1 cellular context compared by ENCODE assay signal in genomic region chr17:63699638-63700527, GRCh38.
TF ChIP-seq lines count a peak whose summit lies in the region.

Gene LIMD2 (minus strand): TSS chr17:63700125. CDS start chr17:63699298, 827 bp downstream.

TF ChIP-seq in H1, 55 proteins besides CTCF, POLR2A, EP300 and RAD21 (continued from another document):
- no peak for TF ChIP-seq CHD7 (IDR thresholded peaks at IDR 0.05; ENCODE audit: insufficient replicate concordance, low read length)
- TF ChIP-seq JUN (IDR thresholded peaks at IDR 0.05; ENCODE audit: low read depth, low read length): no peak
- no peak for TF ChIP-seq KDM1A (IDR thresholded peaks at IDR 0.05; ENCODE audit: borderline replicate concordance, low read length)
- TF ChIP-seq FOSL1 (IDR thresholded peaks at IDR 0.05; ENCODE audit: insufficient read depth, low read depth, low read length): no peak
- no peak for TF ChIP-seq ASH2L (IDR thresholded peaks at IDR 0.05; ENCODE audit: low read length)
- no peak for TF ChIP-seq CHD2 (IDR thresholded peaks at IDR 0.05; ENCODE audit: low read length)
- TF ChIP-seq CTBP2 (IDR thresholded peaks at IDR 0.05; ENCODE audit: borderline replicate concordance, insufficient read depth, insufficient read length, low read length): no peak
- no peak for TF ChIP-seq RNF2 (IDR thresholded peaks at IDR 0.05; ENCODE audit: borderline replicate concordance, low read depth, low read length, missing control alignments, poor library complexity, severe bottlenecking)
- TF ChIP-seq EZH2 (IDR thresholded peaks at IDR 0.05; ENCODE audit: low read depth, low read length, severe bottlenecking): no peak
- no peak for TF ChIP-seq NRF1 (IDR thresholded peaks at IDR 0.05; ENCODE audit: low read depth, low read length)
- no peak for TF ChIP-seq CEBPB (IDR thresholded peaks at IDR 0.05; ENCODE audit: low read depth, low read length)
- no peak for TF ChIP-seq BRCA1 (IDR thresholded peaks at IDR 0.05; ENCODE audit: low read depth, low read length)
- TF ChIP-seq EGR1 (IDR thresholded peaks at IDR 0.05; ENCODE audit: borderline replicate concordance, low read depth, low read length): no peak
- TF ChIP-seq CBX5 (IDR thresholded peaks at IDR 0.05; ENCODE audit: low read depth, low read length): no peak
- no peak for TF ChIP-seq HDAC6 (IDR thresholded peaks at IDR 0.05; ENCODE audit: low read depth, low read length)
- no peak for TF ChIP-seq SRF (IDR thresholded peaks at IDR 0.05; ENCODE audit: low read depth, low read length)
- TF ChIP-seq RXRA (IDR thresholded peaks at IDR 0.05; ENCODE audit: insufficient read depth, low read depth, low read length): no peak
- TF ChIP-seq CHD1 (IDR thresholded peaks at IDR 0.05; ENCODE audit: low read depth, low read length): no peak
- TF ChIP-seq TCF12 (IDR thresholded peaks at IDR 0.05; ENCODE audit: low read depth, low read length): no peak
- TF ChIP-seq NANOG (IDR thresholded peaks at IDR 0.05; ENCODE audit: insufficient read depth, low read depth, low read length, poor library complexity, severe bottlenecking): no peak
- no peak for TF ChIP-seq ATF3 (IDR thresholded peaks at IDR 0.05; ENCODE audit: insufficient read depth, low read depth, low read length)
- TF ChIP-seq YY1 (IDR thresholded peaks at IDR 0.05; ENCODE audit: low read depth, low read length): no peak
- no peak for TF ChIP-seq POU5F1 (IDR thresholded peaks at IDR 0.05; ENCODE audit: low read depth, low read length)
- TF ChIP-seq RBBP5 (IDR thresholded peaks at IDR 0.05; ENCODE audit: borderline replicate concordance, low read depth, low read length): 0 out of 2 replicates have a peak, but pooled peaks have one; percentile 21
- TF ChIP-seq GABPA (IDR thresholded peaks at IDR 0.05; ENCODE audit: borderline replicate concordance, insufficient read depth, low read length): 0 out of 2 replicates have a peak, but pooled peaks have one; percentile 6
- no peak for TF ChIP-seq TAF7 (optimal IDR thresholded peaks at IDR 0.05; ENCODE audit: borderline replicate concordance, low read depth, low read length)
- no peak for TF ChIP-seq SIRT6 (IDR thresholded peaks at IDR 0.05; ENCODE audit: low read length)
- TF ChIP-seq USF2 (IDR thresholded peaks at IDR 0.05; ENCODE audit: low read length): no peak
- TF ChIP-seq POLR2AphosphoS5 (IDR thresholded peaks at IDR 0.05; ENCODE audit: low read depth, low read length): no peak; the same call in 1 of the 2 replicates
- TF ChIP-seq SP2 (IDR thresholded peaks at IDR 0.05; ENCODE audit: low read length): no peak
- no peak for TF ChIP-seq BACH1 (IDR thresholded peaks at IDR 0.05; ENCODE audit: low read length)
- no peak for TF ChIP-seq TEAD4 (IDR thresholded peaks at IDR 0.05; ENCODE audit: low read depth, low read length)
- peak; percentile 60 for TF ChIP-seq PHF8 (conservative IDR thresholded peaks at IDR 0.05; ENCODE audit: low read depth, low read length)
- TF ChIP-seq KDM5A (IDR thresholded peaks at IDR 0.05; ENCODE audit: low read length): no peak
- no peak for TF ChIP-seq ZNF274 (IDR thresholded peaks at IDR 0.05; ENCODE audit: borderline replicate concordance, extremely low read depth, low read length)
- no peak for TF ChIP-seq JUND (IDR thresholded peaks at IDR 0.05; ENCODE audit: low read length)
- TF ChIP-seq SIN3A (conservative IDR thresholded peaks at IDR 0.05 in 1 of 2, IDR thresholded peaks at IDR 0.05 in 1 of 2; ENCODE audit: low read depth in 1 of 2, low read length in 2 of 2): no peak
- no peak for TF ChIP-seq MAFK (IDR thresholded peaks at IDR 0.05; ENCODE audit: low read depth, low read length)
